8 cellular contexts compared by ENCODE assay signal in the genomic region with DNA sequence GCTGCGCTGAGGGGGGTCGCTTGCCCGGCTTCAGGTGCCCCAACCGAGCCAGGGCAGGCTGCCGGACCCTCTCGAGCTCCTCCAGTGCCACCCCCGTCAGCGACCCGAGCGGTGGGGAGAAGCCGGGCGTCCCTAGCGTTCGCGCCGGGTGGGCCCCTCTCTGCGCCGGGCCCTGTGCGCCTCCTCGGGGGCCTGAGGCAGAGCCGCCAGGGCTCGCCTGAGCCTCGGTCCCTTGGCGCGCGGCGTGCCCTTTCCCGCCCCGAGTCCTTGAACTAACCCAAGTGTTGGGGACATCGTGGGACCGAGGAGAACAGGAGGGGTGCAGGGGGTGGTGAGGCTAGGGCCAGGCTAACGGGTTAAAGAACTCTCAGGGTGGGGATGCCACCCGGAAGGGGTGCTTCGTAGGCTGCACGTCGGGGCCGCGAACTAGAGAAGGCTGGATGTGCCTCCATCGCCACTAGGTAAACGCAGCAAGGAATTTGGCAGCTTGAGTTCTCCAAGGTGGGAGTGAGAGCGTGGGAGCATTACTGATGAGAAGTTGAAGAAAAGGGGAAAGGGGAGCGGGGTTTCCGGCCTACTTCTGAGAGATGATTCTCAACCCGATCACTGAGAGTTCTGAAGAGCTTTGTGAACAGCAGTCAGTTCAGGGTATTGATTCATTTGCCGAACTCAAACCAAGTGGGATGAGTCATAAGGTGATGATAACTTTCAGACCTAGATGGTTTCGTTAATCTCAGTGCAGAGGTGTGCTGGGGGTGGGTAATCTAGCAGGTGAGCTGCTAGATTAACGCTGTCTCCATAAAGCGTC. TPM values are rescaled to one million over a fixed set of nuclear protein-coding genes. Genes with fewer than 3 reads are reported as not detected.
DNase-seq lines count a peak whose midpoint lies in the region; ATAC-seq and TF ChIP-seq lines count a peak whose summit lies in the region.

No MANE protein-coding gene starts in this region.

- H3K27me3 ChIP-seq in AG04450 (ENCODE audit: control insufficient read depth, insufficient read depth, low read length), result no peaks in the 10 kb centered on the region
- H3K27me3 ChIP-seq in fibroblast of lung (ENCODE audit: control insufficient read depth, insufficient read depth, low read length), result no peaks in the 10 kb centered on the region

- peak overlapping the region; percentile 66 for H2AFZ ChIP-seq in fibroblast of lung (ENCODE audit: low read length)

- peaks cover 45% of the 10 kb centered on the region for H3K79me2 ChIP-seq in fibroblast of lung (ENCODE audit: control insufficient read depth, insufficient read depth, low read length)

- H3K9me3 ChIP-seq in AG04450 (ENCODE audit: control insufficient read depth, insufficient read depth, low read length) (no peaks in the 10 kb centered on the region; the same call in 1 of the 2 replicates), fibroblast of lung (ENCODE audit: control insufficient read depth, insufficient read depth, low read depth, low read length) (no peaks in the 10 kb centered on the region)

- no peak for TF ChIP-seq CTCF in AG04450 (IDR thresholded peaks at IDR 0.05; ENCODE audit: low read depth, low read length)
- no peak for TF ChIP-seq CTCF in fibroblast of lung (conservative IDR thresholded peaks at IDR 0.05 in 1 of 2, IDR thresholded peaks at IDR 0.05 in 1 of 2; ENCODE audit: low read depth in 1 of 2, low read length in 2 of 2)
- TF ChIP-seq CTCF in nephron (IDR thresholded peaks at IDR 0.05; ENCODE audit: unreplicated experiment in 3 of 3), result no peak

- POLR2A ChIA-PET in AG04450 (lab: Yijun Ruan, JAX), result interaction anchor here (0.6 to 3.2 kb wide), 8 partner anchors 9 to 327 kb away, joined by 3 to 35 read pairs (median 6); partner anchors contain the start of gene ANAPC5

- DNase-seq in AG04450 (ENCODE audit: low read depth, low spot score), result no peak
- peak; percentile 30 for DNase-seq in NCI-H774 (lab: John Stamatoyannopoulos, UW)
- peak; percentile 74 for DNase-seq in activated T-cell treated with anti-CD3 and anti-CD28 coated beads, Interleukin-2, amount 50 U/mL, for 1 hour
- DNase-seq in fibroblast of lung (ENCODE audit: low read depth in 2 of 2), result peak; percentile 21 to 51
- peak; percentile 69 to 73 for DNase-seq in stimulated activated naive CD8-positive, alpha-beta T cell treated with anti-CD3 and anti-CD28 coated beads, Interleukin-15, amount 100 ng/mL, for 72 hours

- peak overlapping the region; percentile 73 for H3K27ac ChIP-seq in AG04450 (ENCODE audit: low read depth, low read length)
- peak overlapping the region; percentile 91 for H3K27ac ChIP-seq in fibroblast of lung (ENCODE audit: insufficient read depth, low read length)

- H3K4me2 ChIP-seq in fibroblast of lung (ENCODE audit: extremely low read depth, insufficient read depth, low read length), result peak overlapping the region; percentile 94

- no peaks in the 10 kb centered on the region for H3K9me3 Mint-ChIP-seq in nephron
- no peaks in the 10 kb centered on the region for H3K9me3 Mint-ChIP-seq in stimulated activated naive CD8-positive, alpha-beta T cell treated with anti-CD3 and anti-CD28 coated beads, Interleukin-15, amount 100 ng/mL, for 72 hours

- H3K36me3 ChIP-seq in fibroblast of lung (ENCODE audit: control insufficient read depth, insufficient read depth, low read length), result peaks cover 3% of the 10 kb centered on the region

- peaks cover 6% of the 10 kb centered on the region for H3K36me3 Mint-ChIP-seq in nephron (ENCODE audit: low read depth)

- no peaks in the 10 kb centered on the region for H3K27me3 Mint-ChIP-seq in nephron (ENCODE audit: low read depth)
- H3K27me3 Mint-ChIP-seq in stimulated activated naive CD8-positive, alpha-beta T cell treated with anti-CD3 and anti-CD28 coated beads, Interleukin-15, amount 100 ng/mL, for 72 hours, result no peaks in the 10 kb centered on the region

- H3K27ac Mint-ChIP-seq in nephron, result peak overlapping the region; percentile 82 to 99 (median 95)
- H3K27ac Mint-ChIP-seq in stimulated activated naive CD8-positive, alpha-beta T cell treated with anti-CD3 and anti-CD28 coated beads, Interleukin-15, amount 100 ng/mL, for 72 hours, result peak overlapping the region; percentile 93 to 98

- CTCF ChIA-PET in AG04450 (lab: Charles Lee), result interaction anchor here (0.5 to 3.4 kb wide), 3 partner anchors 16 to 66 kb away, joined by 4 to 18 read pairs (median 5); no protein-coding TSS in a partner anchor

- ATAC-seq in GM18873 (IDR thresholded peaks at IDR 0.05; ENCODE audit: low FRiP score, unreplicated experiment), result peak; percentile 27
- ATAC-seq in HG03097 (IDR thresholded peaks at IDR 0.05; ENCODE audit: low FRiP score, unreplicated experiment), result peak; percentile 38
- peak; percentile 79 for ATAC-seq in stimulated activated naive CD8-positive, alpha-beta T cell treated with anti-CD3 and anti-CD28 coated beads, Interleukin-15, amount 100 ng/mL, for 72 hours

- H3K4me3 ChIP-seq in AG04450 (ENCODE audit: low read depth, low read length) (peak overlapping the region; percentile 86), fibroblast of lung (replicated peaks in 1 of 4; ENCODE audit: control extremely low read depth in 1 of 4, insufficient read depth in 1 of 4, low read depth in 3 of 4, low read length in 4 of 4) (peak overlapping the region; percentile 92 to 97 (median 95))

- H3K4me3 Mint-ChIP-seq in nephron, result peak overlapping the region; percentile 90 to 97 (median 92)
- H3K4me3 Mint-ChIP-seq in stimulated activated naive CD8-positive, alpha-beta T cell treated with anti-CD3 and anti-CD28 coated beads, Interleukin-15, amount 100 ng/mL, for 72 hours, result peak overlapping the region; percentile 87 to 96

- peak overlapping the region; percentile 85 for H3K9ac ChIP-seq in fibroblast of lung (ENCODE audit: insufficient read depth, low read length)

- no peaks in the 10 kb centered on the region for H4K20me1 ChIP-seq in fibroblast of lung (ENCODE audit: control insufficient read depth, extremely low read depth, insufficient read depth, low read length)

- H3K4me1 Mint-ChIP-seq in nephron, result peaks cover 43% of the 10 kb centered on the region
- H3K4me1 Mint-ChIP-seq in stimulated activated naive CD8-positive, alpha-beta T cell treated with anti-CD3 and anti-CD28 coated beads, Interleukin-15, amount 100 ng/mL, for 72 hours, result peaks cover 40% of the 10 kb centered on the region

- H3K4me1 ChIP-seq in fibroblast of lung (ENCODE audit: control insufficient read depth, extremely low read depth, insufficient read depth, low read length), result no peaks in the 10 kb centered on the region

RNA-seq across cellular contexts. Expression of gene RNF34, which starts 0.6 kb away (rescaled TPM):
- polyA plus RNA-seq in AG04450 (2011; rRNA removed) (47.4 and 55.3 TPM in 2 replicates), fibroblast of lung (33.9 and 42.9 TPM in 2 replicates)
- polyA minus RNA-seq in AG04450 (2011; rRNA and poly(A)+ RNA removed), result 101 and 145 TPM in 2 replicates
- 49.1 and 79.4 TPM in 2 replicates for total RNA-seq in fibroblast of lung
- polyA plus RNA-seq in fibroblast of lung (2012), result 34.0 and 45.7 TPM in 2 replicates
- polyA minus RNA-seq in fibroblast of lung (ENCODE audit: low replicate concordance), result 210 and 457 TPM in 2 replicates

RNA-seq across cellular contexts. Expression of gene ANAPC5, which starts 48.3 kb away (rescaled TPM):
- polyA plus RNA-seq in AG04450 (2011; rRNA removed) (145 and 146 TPM in 2 replicates), fibroblast of lung (131 and 149 TPM in 2 replicates)
- 114 and 121 TPM in 2 replicates for polyA minus RNA-seq in AG04450 (2011; rRNA and poly(A)+ RNA removed)
- 99.9 and 113 TPM in 2 replicates for total RNA-seq in fibroblast of lung
- 80.2 and 91.6 TPM in 2 replicates for polyA plus RNA-seq in fibroblast of lung (2012)
- polyA minus RNA-seq in fibroblast of lung (ENCODE audit: low replicate concordance), result 132 and 178 TPM in 2 replicates

Comparison
In these comparisons a context has a peak if more than half of its experiments do, and no peak if none do; other contexts are left out.
1. ATAC-seq: peak in every context shown above with its lines; median percentile 79 in stimulated activated naive CD8-positive, alpha-beta T cell treated with anti-CD3 and anti-CD28 coated beads, Interleukin-15, amount 100 ng/mL, for 72 hours; 38 in HG03097; 27 in GM18873.